Comparison of ENCODE assay signal across 8 cellular contexts in genomic region chr20:62120990-62121775, GRCh38. TPM values are rescaled to one million over a fixed set of nuclear protein-coding genes. Genes with fewer than 3 reads are reported as not detected.
DNase-seq lines count a peak whose midpoint lies in the region; ATAC-seq and TF ChIP-seq lines count a peak whose summit lies in the region.

No MANE protein-coding gene starts in this region.

- H3K4me3 ChIP-seq in ACC112 (ENCODE audit: low read depth, low read length) (peak overlapping the region; percentile 80), neural progenitor cell (peak overlapping the region; percentile 92)

- H3K4me1 ChIP-seq in ACC112 (ENCODE audit: control insufficient read depth, insufficient read depth, low read length, unreplicated experiment) (peaks cover 8% of the 10 kb centered on the region), neural progenitor cell (peaks cover 33% of the 10 kb centered on the region)

- H4K20me1 ChIP-seq in neural progenitor cell (ENCODE audit: low read depth): peaks cover 35% of the 10 kb centered on the region

- H3K4me1 Mint-ChIP-seq in neural progenitor cell: peaks cover 45% of the 10 kb centered on the region

- peak overlapping the region; percentile 93 for H3K4me3 Mint-ChIP-seq in neural progenitor cell

- H3K27ac Mint-ChIP-seq in neural progenitor cell: no peak overlapping the region

- H3K27me3 ChIP-seq in ACC112 (ENCODE audit: insufficient read depth, low read length): peaks cover 26% of the 10 kb centered on the region
- no peaks in the 10 kb centered on the region for H3K27me3 ChIP-seq in neural progenitor cell

- peak overlapping the region; percentile 92 for H3K4me2 ChIP-seq in neural progenitor cell

- H3K27me3 Mint-ChIP-seq in neural progenitor cell (ENCODE audit: insufficient read depth, low read depth): peaks cover 5% of the 10 kb centered on the region

- H3K9ac ChIP-seq in neural progenitor cell: no peak overlapping the region

- H3K36me3 ChIP-seq in ACC112 (ENCODE audit: insufficient read depth, low read length) (peaks cover 7% of the 10 kb centered on the region; the same call in 1 of the 2 replicates), neural progenitor cell (no peaks in the 10 kb centered on the region)

- H3K27ac ChIP-seq in ACC112 (ENCODE audit: low read depth, low read length) (peak overlapping the region; percentile 90), neural progenitor cell (peak overlapping the region; percentile 59)

- peak; percentile 18 for DNase-seq in neural progenitor cell (ENCODE audit: low spot score)

- peaks cover 25% of the 10 kb centered on the region for H3F3A ChIP-seq in neural progenitor cell (ENCODE audit: low read depth)

- ATAC-seq in GM18861 (IDR thresholded peaks at IDR 0.05; ENCODE audit: unreplicated experiment) (peak; percentile 1), HG03066 (IDR thresholded peaks at IDR 0.05; ENCODE audit: low read depth, unreplicated experiment) (peak; percentile 17), SK-N-SH treated with all-trans-retinoic acid at 6 μM for 48 hours (peak; percentile 16), esophagus mucosa (peak; percentile 2), HG03521 (IDR thresholded peaks at IDR 0.05; ENCODE audit: unreplicated experiment) (no peak), HG03469 (IDR thresholded peaks at IDR 0.05; ENCODE audit: unreplicated experiment) (no peak)

- no peaks in the 10 kb centered on the region for H3K9me3 ChIP-seq in neural progenitor cell (ENCODE audit: low read depth)

- H2AFZ ChIP-seq in ACC112 (ENCODE audit: low read length, unreplicated experiment): peak overlapping the region; percentile 77
- peak overlapping the region; percentile 92 for H2AFZ ChIP-seq in neural progenitor cell (replicated peaks)

- H3K79me2 ChIP-seq in ACC112 (ENCODE audit: control insufficient read depth, insufficient read depth, low read length, unreplicated experiment): peaks cover 19% of the 10 kb centered on the region
- H3K79me2 ChIP-seq in neural progenitor cell (ENCODE audit: low read depth): peaks cover 38% of the 10 kb centered on the region

- no peaks in the 10 kb centered on the region for H3K9me3 Mint-ChIP-seq in neural progenitor cell

- TF ChIP-seq CTCF in neural progenitor cell (IDR thresholded peaks at IDR 0.05): no peak

- peaks cover 10% of the 10 kb centered on the region for H3K36me3 Mint-ChIP-seq in neural progenitor cell

TF ChIP-seq in SK-N-SH treated with all-trans-retinoic acid at 6 μM for 48 hours, 23 proteins besides CTCF, POLR2A, EP300 and RAD21:
- TF ChIP-seq ISL1 (CRISPR knock-in tag; IDR thresholded peaks at IDR 0.05): no peak
- no peak for TF ChIP-seq ZNF565 (CRISPR knock-in tag; conservative IDR thresholded peaks at IDR 0.05; ENCODE audit: low read depth)
- TF ChIP-seq CSRNP3 (CRISPR knock-in tag; IDR thresholded peaks at IDR 0.05): no peak
- no peak for TF ChIP-seq CSDC2 (CRISPR knock-in tag; IDR thresholded peaks at IDR 0.05)
- TF ChIP-seq TOX (CRISPR knock-in tag; IDR thresholded peaks at IDR 0.05; ENCODE audit: borderline replicate concordance): no peak
- TF ChIP-seq CREB5 (CRISPR knock-in tag; IDR thresholded peaks at IDR 0.05; ENCODE audit: low read depth): no peak
- TF ChIP-seq, protein P1, sequence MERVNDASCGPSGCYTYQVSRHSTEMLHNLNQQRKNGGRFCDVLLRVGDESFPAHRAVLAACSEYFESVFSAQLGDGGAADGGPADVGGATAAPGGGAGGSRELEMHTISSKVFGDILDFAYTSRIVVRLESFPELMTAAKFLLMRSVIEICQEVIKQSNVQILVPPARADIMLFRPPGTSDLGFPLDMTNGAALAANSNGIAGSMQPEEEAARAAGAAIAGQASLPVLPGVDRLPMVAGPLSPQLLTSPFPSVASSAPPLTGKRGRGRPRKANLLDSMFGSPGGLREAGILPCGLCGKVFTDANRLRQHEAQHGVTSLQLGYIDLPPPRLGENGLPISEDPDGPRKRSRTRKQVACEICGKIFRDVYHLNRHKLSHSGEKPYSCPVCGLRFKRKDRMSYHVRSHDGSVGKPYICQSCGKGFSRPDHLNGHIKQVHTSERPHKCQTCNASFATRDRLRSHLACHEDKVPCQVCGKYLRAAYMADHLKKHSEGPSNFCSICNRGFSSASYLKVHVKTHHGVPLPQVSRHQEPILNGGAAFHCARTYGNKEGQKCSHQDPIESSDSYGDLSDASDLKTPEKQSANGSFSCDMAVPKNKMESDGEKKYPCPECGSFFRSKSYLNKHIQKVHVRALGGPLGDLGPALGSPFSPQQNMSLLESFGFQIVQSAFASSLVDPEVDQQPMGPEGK (CRISPR knock-in tag; IDR thresholded peaks at IDR 0.05; ENCODE audit: borderline replicate concordance): no peak
- no peak for TF ChIP-seq TCF4 (CRISPR knock-in tag; IDR thresholded peaks at IDR 0.05; ENCODE audit: borderline replicate concordance)
- TF ChIP-seq GLIS3 (CRISPR knock-in tag; IDR thresholded peaks at IDR 0.05): no peak

RNA-seq across cellular contexts. Expression of gene LSM14B, which starts 1.1 kb away (rescaled TPM):
- 28.7 TPM for total RNA-seq in esophagus mucosa
- 52.6 and 82.1 TPM in 2 replicates for total RNA-seq in neural progenitor cell (ENCODE audit: low replicate concordance)

RNA-seq across cellular contexts. Expression of gene PSMA7, which starts 22.0 kb away (rescaled TPM):
- total RNA-seq in esophagus mucosa: 177 TPM
- 237 and 310 TPM in 2 replicates for total RNA-seq in neural progenitor cell (ENCODE audit: low replicate concordance)

RNA-seq across cellular contexts. Expression of gene SS18L1, which starts 22.4 kb away (rescaled TPM):
- total RNA-seq in esophagus mucosa (6.9 TPM), neural progenitor cell (ENCODE audit: low replicate concordance) (25.5 and 26.1 TPM in 2 replicates)

RNA-seq across cellular contexts. Expression of gene TAF4, which starts 55.5 kb away (rescaled TPM):
- total RNA-seq in esophagus mucosa: 7.7 TPM
- 9.9 and 10.8 TPM in 2 replicates for total RNA-seq in neural progenitor cell (ENCODE audit: low replicate concordance)

Comparison
In these comparisons a context has a peak if more than half of its experiments do, and no peak if none do; other contexts are left out.
1. ATAC-seq: peak in GM18861 (single experiment), HG03066 (single experiment), SK-N-SH treated with all-trans-retinoic acid at 6 μM for 48 hours (single experiment) and esophagus mucosa (single experiment); none in HG03521 (single experiment) and HG03469 (single experiment).